In genomic region chrX:140712413-140713173, GRCh38 we compare ENCODE assay signal across 9 cellular contexts. TPM values are rescaled to one million over a fixed set of nuclear protein-coding genes. Genes with fewer than 3 reads are reported as not detected.
DNase-seq lines count a peak whose midpoint lies in the region; ATAC-seq, FAIRE-seq and TF ChIP-seq lines count a peak whose summit lies in the region.
"Had no signal": no experiment of that assay in that cellular context is flagged by ENCODE, and none has a peak within 500 bp of the region (broad histone marks: within the 10 kb centered on the region; RNA-seq: fewer than 3 reads in every experiment).

No MANE protein-coding gene starts in this region.

- H3K4me3 ChIP-seq in HepG2 (replicated peaks in 1 of 3; ENCODE audit: insufficient read depth in 1 of 3, low read depth in 2 of 3, low read length in 3 of 3): no peak overlapping the region

- H3K4me3 Mint-ChIP-seq in activated CD4-positive, alpha-beta T cell treated with anti-CD3 and anti-CD28 coated beads for 36 hours: peak overlapping the region; percentile 48
- no peak overlapping the region for H3K4me3 Mint-ChIP-seq in central memory CD8-positive, alpha-beta T cell

- intact Hi-C loops in activated CD4-positive, alpha-beta T cell treated with anti-CD3 and anti-CD28 coated beads for 36 hours (cut with DNase I, micrococcal nuclease): no loop called here
- intact Hi-C loops in HepG2 (cut with micrococcal nuclease; ENCODE audit: unreplicated experiment): no loop called here

- TF ChIP-seq EP300 in HepG2 (IDR thresholded peaks at IDR 0.05; ENCODE audit: low read depth in 2 of 2, low read length in 2 of 2) (no peak), HepG2 (CRISPR knock-in tag; IDR thresholded peaks at IDR 0.05; ENCODE audit: borderline replicate concordance) (no peak)

- no peaks in the 10 kb centered on the region for H3K27me3 Mint-ChIP-seq in activated CD4-positive, alpha-beta T cell treated with anti-CD3 and anti-CD28 coated beads for 36 hours
- H3K27me3 Mint-ChIP-seq in central memory CD8-positive, alpha-beta T cell: no peaks in the 10 kb centered on the region

- DNase-seq in activated CD4-positive, alpha-beta T cell treated with anti-CD3 and anti-CD28 coated beads for 36 hours: peak; percentile 54
- DNase-seq in activated CD4-positive, alpha-beta T cell treated with anti-CD3 and anti-CD28 coated beads, Interleukin-2, amount 50 U/mL, for 4 hours: no peak
- DNase-seq in central memory CD8-positive, alpha-beta T cell (ENCODE audit: low spot score in 2 of 2): no peak
- no peak for DNase-seq in HepG2 (ENCODE audit: low spot score)
- no peak for DNase-seq in DMS153 treated with DMSO at 0.1 percent for 48 hours (lab: John Stamatoyannopoulos, UW; ENCODE audit: unreplicated experiment)

- H3K27ac ChIP-seq in HepG2 (ENCODE audit: extremely low read length, insufficient read depth, low read length): no peak overlapping the region
- H3K27ac ChIP-seq in temporal lobe (ENCODE audit: low read depth, low read length): peak overlapping the region; percentile 87

- 0% methylated on average over 2 of the region's 16 CpGs for WGBS in HepG2 (ENCODE audit: low lambda C conversion rate)

- no peak for TF ChIP-seq RAD21 in HepG2 (CRISPR knock-in tag; IDR thresholded peaks at IDR 0.05)

- H4K20me1 ChIP-seq in HepG2 (ENCODE audit: insufficient read depth, low read length): no peaks in the 10 kb centered on the region

- BruUV-seq in HepG2 (replicated peaks; lab: Mats Ljungman, UMichigan): no TSS peak

- peaks cover 4% of the 10 kb centered on the region for H3K4me1 Mint-ChIP-seq in activated CD4-positive, alpha-beta T cell treated with anti-CD3 and anti-CD28 coated beads for 36 hours
- H3K4me1 Mint-ChIP-seq in central memory CD8-positive, alpha-beta T cell: no peaks in the 10 kb centered on the region

- H3K9me3 ChIP-seq in HepG2 (ENCODE audit: low read length): no peaks in the 10 kb centered on the region

- no peak overlapping the region for H3K27ac Mint-ChIP-seq in activated CD4-positive, alpha-beta T cell treated with anti-CD3 and anti-CD28 coated beads for 36 hours
- no peak overlapping the region for H3K27ac Mint-ChIP-seq in central memory CD8-positive, alpha-beta T cell (ENCODE audit: low read depth)

- in situ Hi-C loops in HepG2 (cut with HindIII; ENCODE audit: extremely low pct_ligation_motif_present, low pct_unique_long_range_greater_than_20kb): no loop called here

- H3K4me2 ChIP-seq in HepG2 (ENCODE audit: low read depth, low read length): no peak overlapping the region

- TF ChIP-seq POLR2A in HepG2 (IDR thresholded peaks at IDR 0.05; ENCODE audit: insufficient read depth in 1 of 2, low read depth in 2 of 2, low read length in 2 of 2): no peak

- FAIRE-seq in HepG2 (lab: Jason Lieb, UNC): no peak

- CTCF ChIA-PET in activated CD4-positive, alpha-beta T cell treated with anti-CD3 and anti-CD28 coated beads for 36 hours (lab: Charles Lee): interaction anchor here (0.8 kb wide), 1 partner anchor 1398 kb away, joined by 3 read pairs; no protein-coding TSS in a partner anchor
- CTCF ChIA-PET in HepG2 (lab: Yijun Ruan, JAX; ENCODE audit: low intra/inter-chr PET ratio, low total read pairs): no interaction called here

- no peak overlapping the region for H2AFZ ChIP-seq in HepG2 (ENCODE audit: low read length)

- H3K36me3 Mint-ChIP-seq in activated CD4-positive, alpha-beta T cell treated with anti-CD3 and anti-CD28 coated beads for 36 hours (ENCODE audit: low read depth): no peaks in the 10 kb centered on the region
- H3K36me3 Mint-ChIP-seq in central memory CD8-positive, alpha-beta T cell (ENCODE audit: insufficient read depth): no peaks in the 10 kb centered on the region

- peak; percentile 70 for ATAC-seq in activated CD4-positive, alpha-beta T cell treated with anti-CD3 and anti-CD28 coated beads for 36 hours
- ATAC-seq in central memory CD8-positive, alpha-beta T cell (replicated peaks; ENCODE audit: extremely low read depth, poor library complexity, severe bottlenecking): peak; percentile 40
- ATAC-seq in HepG2 (peak; percentile 35; the same call in 1 of the 3 replicates), HG02678 (IDR thresholded peaks at IDR 0.05; ENCODE audit: unreplicated experiment) (no peak)

- H3K79me2 ChIP-seq in HepG2 (ENCODE audit: insufficient read depth, low read length): no peaks in the 10 kb centered on the region

- no peak for TF ChIP-seq CTCF in HepG2 (CRISPR knock-in tag; IDR thresholded peaks at IDR 0.05)

- no peaks in the 10 kb centered on the region for H3K36me3 ChIP-seq in HepG2 (replicated peaks in 1 of 2; ENCODE audit: control insufficient read depth in 1 of 2, insufficient read depth in 2 of 2, low read length in 2 of 2)

- no peaks in the 10 kb centered on the region for H3K4me1 ChIP-seq in HepG2 (ENCODE audit: insufficient read depth, low read length)

- no peaks in the 10 kb centered on the region for H3K9me3 Mint-ChIP-seq in activated CD4-positive, alpha-beta T cell treated with anti-CD3 and anti-CD28 coated beads for 36 hours (ENCODE audit: low read depth)
- no peaks in the 10 kb centered on the region for H3K9me3 Mint-ChIP-seq in central memory CD8-positive, alpha-beta T cell

- POLR2A ChIA-PET in activated CD4-positive, alpha-beta T cell treated with anti-CD3 and anti-CD28 coated beads for 36 hours (lab: Charles Lee): no interaction called here
- POLR2A ChIA-PET in HepG2 (lab: Yijun Ruan, JAX): no interaction called here

- no peak overlapping the region for H3K9ac ChIP-seq in HepG2 (ENCODE audit: insufficient read depth, low read depth, low read length)

- no peaks in the 10 kb centered on the region; a peak in 1 of 5 replicates for H3K27me3 ChIP-seq in HepG2 (ENCODE audit: control insufficient read depth in 1 of 2, insufficient read depth in 2 of 2, low read length in 2 of 2)

TF ChIP-seq in PFSK-1, 5 proteins besides CTCF, POLR2A, EP300 and RAD21 (continues in another document):
- peak; percentile 74 for TF ChIP-seq FOXP2 (optimal IDR thresholded peaks at IDR 0.05; ENCODE audit: borderline replicate concordance, extremely low read depth, extremely low read length, insufficient read depth)

TF ChIP-seq in HepG2, 621 proteins besides CTCF, POLR2A, EP300 and RAD21:
- TF ChIP-seq MLLT10 (CRISPR knock-in tag; IDR thresholded peaks at IDR 0.05): no peak
- peak; percentile 23; the same call in 1 of the 2 replicates for TF ChIP-seq CREB1 (IDR thresholded peaks at IDR 0.05)
- TF ChIP-seq CREB1 (CRISPR knock-in tag; IDR thresholded peaks at IDR 0.05): no peak
TF ChIP-seq in HepG2: peak in this region for 1.

RNA-seq across cellular contexts. Expression of gene LINC00632, which starts 3.0 kb away (rescaled TPM):
- total RNA-seq in activated CD4-positive, alpha-beta T cell treated with anti-CD3 and anti-CD28 coated beads for 36 hours: 1 to 10 TPM in 1 of 2 experiments, under 1 TPM in 1; 0.62 to 1.3 TPM
- 5.0 TPM for polyA plus RNA-seq in PFSK-1 (2012; ENCODE audit: insufficient read length, low read depth)
- not detected in 2 replicates for total RNA-seq in HepG2 (2016; rRNA removed; fragmentation: Illumina TruSeq; extraction: Trizol)
- total RNA-seq in HepG2 (2016; cell fraction: cytosol; rRNA removed; fragmentation: Illumina TruSeq; extraction: Trizol; ENCODE audit: low read depth): 0.10 TPM in 1 of 2 replicates, not detected in the other
- total RNA-seq in HepG2 (2016; cell fraction: insoluble cytoplasmic fraction; rRNA removed; fragmentation: Illumina TruSeq; extraction: Trizol): 0.15 TPM in 1 of 2 replicates, not detected in the other
- total RNA-seq in HepG2 (2016; cell fraction: membrane; rRNA removed; fragmentation: Illumina TruSeq; extraction: Trizol): not detected in 2 replicates
- total RNA-seq in HepG2 (2016; cell fraction: nucleus; rRNA removed; fragmentation: Illumina TruSeq; extraction: Trizol): not detected in 2 replicates
- 0.10 and 0.13 TPM in 2 replicates for polyA plus RNA-seq in HepG2 (2011; rRNA removed)
- 0.07 TPM in 1 of 2 replicates, not detected in the other for polyA plus RNA-seq in HepG2 (2011; cell fraction: cytosol; rRNA removed)
- not detected in 2 replicates for polyA plus RNA-seq in HepG2 (2011; cell fraction: nucleus; rRNA removed)
- polyA plus RNA-seq in HepG2 (2012): not detected in 2 replicates
- not detected in 2 replicates for polyA plus RNA-seq in HepG2 (2016; cell fraction: cytosol; fragmentation: Illumina TruSeq; extraction: Trizol; ENCODE audit: low read depth)
- not detected in 2 replicates for polyA plus RNA-seq in HepG2 (2016; cell fraction: insoluble cytoplasmic fraction; fragmentation: Illumina TruSeq; extraction: Trizol; ENCODE audit: low read depth)
- polyA plus RNA-seq in HepG2 (2016; cell fraction: membrane; fragmentation: Illumina TruSeq; extraction: Trizol; ENCODE audit: low read depth): not detected in 2 replicates
- polyA plus RNA-seq in HepG2 (2016; cell fraction: nucleus; fragmentation: Illumina TruSeq; extraction: Trizol; ENCODE audit: insufficient read depth, low read depth): not detected in 2 replicates
- not detected in 2 replicates for polyA minus RNA-seq in HepG2 (2011; rRNA and poly(A)+ RNA removed; ENCODE audit: low replicate concordance)
- polyA minus RNA-seq in HepG2 (2011; cell fraction: cytosol; rRNA and poly(A)+ RNA removed): not detected in 2 replicates
- not detected in 2 replicates for polyA minus RNA-seq in HepG2 (2011; cell fraction: nucleus; rRNA and poly(A)+ RNA removed)
- 39.8 TPM for total RNA-seq in temporal lobe
- total RNA-seq: activated CD8-positive, alpha-beta memory T cell treated with anti-CD3 and anti-CD28 coated beads for 36 hours had no signal

Comparison
In these comparisons a context has a peak if more than half of its experiments do, and no peak if none do; other contexts are left out.
1. RNA of gene LINC00632, which starts 3.0 kb away (total RNA-seq): 39.8 TPM in temporal lobe (single experiment); 0.62 to 1.3 TPM in activated CD4-positive, alpha-beta T cell treated with anti-CD3 and anti-CD28 coated beads for 36 hours and 0.10 to 0.15 TPM in HepG2; every median in the first group is over 10 times any median in the second.